ENCODE assay signal across 1 cellular context in genomic region chr18:46250084-46250811, GRCh38.
TF ChIP-seq lines count a peak whose summit lies in the region.

No MANE protein-coding gene starts in this region.

TF ChIP-seq in IMR-90, 13 proteins besides CTCF, POLR2A, EP300 and RAD21 (continued from another document):
- TF ChIP-seq ELK1 (IDR thresholded peaks at IDR 0.05; ENCODE audit: borderline replicate concordance, low read depth, low read length), result no peak
- TF ChIP-seq SMC3 (IDR thresholded peaks at IDR 0.05; ENCODE audit: low read depth, low read length), result no peak
